In the genomic region with DNA sequence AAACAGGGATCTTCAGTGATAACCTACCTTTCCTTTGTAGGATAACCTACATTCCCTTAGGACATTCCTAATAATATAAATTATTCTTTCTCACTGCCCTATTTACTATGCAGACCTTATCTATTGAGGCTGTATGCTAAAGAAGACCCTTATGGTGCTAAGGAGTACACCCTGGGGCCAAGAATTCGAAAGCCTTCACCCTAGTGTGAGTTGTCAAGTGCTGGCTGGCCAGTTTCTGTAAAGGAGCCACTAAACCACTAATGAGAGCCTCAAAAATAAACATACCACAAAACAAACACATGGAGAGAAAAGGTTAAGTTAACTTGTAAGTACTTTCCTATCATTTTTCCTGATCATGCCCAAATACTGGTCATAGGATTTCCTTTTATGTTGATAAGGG, we compare ENCODE assay signal across 24 cellular contexts.
"Had no signal": no experiment of that assay in that cellular context is flagged by ENCODE, and none has a peak within 500 bp of the region (broad histone marks: within the 10 kb centered on the region; RNA-seq: fewer than 3 reads in every experiment).

No MANE protein-coding gene starts in this region.

- DNase-seq: colonic mucosa; effector CD8-positive, alpha-beta T cell; erythroblast; hypothalamus; immature natural killer cell; mucosa of descending colon; naive B cell; pancreas; right lobe of liver; small intestine; stimulated activated CD4-positive, alpha-beta T cell treated with anti-CD3 and anti-CD28 coated beads, Interleukin-15, amount 100 ng/mL, for 24 hours; stimulated activated CD4-positive, alpha-beta T cell treated with anti-CD3 and anti-CD28 coated beads, Interleukin-2, amount 100 ng/mL, for 48 hours; stimulated activated naive B cell treated with anti-CD40 and anti-IgM and Interleukin-4, amounts not matched to agents 10 μg/mL and 1 μg/mL and 100 μg/mL, for 72 hours; stimulated activated naive CD8-positive, alpha-beta T cell treated with anti-CD3 and anti-CD28 coated beads, Interleukin-15, amount 100 ng/mL, for 72 hours; transverse colon had no signal

- H3K27me3 ChIP-seq: colonic mucosa, neutrophil, pancreas, right lobe of liver, suprapubic skin, transverse colon had no signal

- H3K36me3 Mint-ChIP-seq: immature natural killer cell; memory B cell; mesothelial cell of epicardium; naive B cell; natural killer cell treated with Interleukin-12 subunit alpha and Interleukin-12 subunit beta and Interleukin-15 and Interleukin-18, amount 100 ng/mL, for 72 hours; stimulated activated naive B cell treated with anti-CD40 and anti-IgM and Interleukin-4, amounts not matched to agents 10 μg/mL and 1 μg/mL and 100 μg/mL, for 72 hours had no signal

- H3K36me3 ChIP-seq: colonic mucosa, neutrophil, pancreas, right lobe of liver, suprapubic skin, transverse colon had no signal

- H3K4me1 ChIP-seq: colonic mucosa, pancreas, right lobe of liver, suprapubic skin, transverse colon had no signal

- H3K9me3 Mint-ChIP-seq: dendritic cell treated with granulocyte-macrophage colony-stimulating factor and Interleukin-4, amounts not matched to agents 40 ng/mL and 50 ng/mL, for 4 days; immature natural killer cell; natural killer cell treated with Interleukin-12 subunit alpha and Interleukin-12 subunit beta and Interleukin-15 and Interleukin-18, amount 100 ng/mL, for 72 hours; neural crest cell; stimulated activated naive CD8-positive, alpha-beta T cell treated with anti-CD3 and anti-CD28 coated beads, Interleukin-15, amount 100 ng/mL, for 72 hours had no signal

- ATAC-seq: mucosa of descending colon; natural killer cell treated with Interleukin-12 subunit alpha and Interleukin-12 subunit beta and Interleukin-15 and Interleukin-18, amount 100 ng/mL, for 72 hours; pancreas; right lobe of liver; stimulated activated naive B cell treated with anti-CD40 and anti-IgM and Interleukin-4, amounts not matched to agents 10 μg/mL and 1 μg/mL and 100 μg/mL, for 72 hours; stimulated activated naive CD8-positive, alpha-beta T cell treated with anti-CD3 and anti-CD28 coated beads, Interleukin-15, amount 100 ng/mL, for 72 hours had no signal

- H3K4me3 Mint-ChIP-seq: dendritic cell treated with granulocyte-macrophage colony-stimulating factor and Interleukin-4, amounts not matched to agents 40 ng/mL and 50 ng/mL, for 4 days; immature natural killer cell; memory B cell; mesothelial cell of epicardium; naive B cell; natural killer cell treated with Interleukin-12 subunit alpha and Interleukin-12 subunit beta and Interleukin-15 and Interleukin-18, amount 100 ng/mL, for 72 hours; neural crest cell; stimulated activated naive B cell treated with anti-CD40 and anti-IgM and Interleukin-4, amounts not matched to agents 10 μg/mL and 1 μg/mL and 100 μg/mL, for 72 hours; stimulated activated naive CD8-positive, alpha-beta T cell treated with anti-CD3 and anti-CD28 coated beads, Interleukin-15, amount 100 ng/mL, for 72 hours had no signal

- H3K27me3 Mint-ChIP-seq: memory B cell; natural killer cell treated with Interleukin-12 subunit alpha and Interleukin-12 subunit beta and Interleukin-15 and Interleukin-18, amount 100 ng/mL, for 72 hours; stimulated activated naive CD8-positive, alpha-beta T cell treated with anti-CD3 and anti-CD28 coated beads, Interleukin-15, amount 100 ng/mL, for 72 hours had no signal

- H3K9me3 ChIP-seq: colonic mucosa, mucosa of descending colon, neutrophil, pancreas, right lobe of liver, suprapubic skin, transverse colon had no signal

- H3K4me3 ChIP-seq: colonic mucosa, lung, mucosa of descending colon, pancreas, right lobe of liver, suprapubic skin, transverse colon had no signal

- H3K4me1 Mint-ChIP-seq: immature natural killer cell; memory B cell; naive B cell; neural crest cell; stimulated activated naive B cell treated with anti-CD40 and anti-IgM and Interleukin-4, amounts not matched to agents 10 μg/mL and 1 μg/mL and 100 μg/mL, for 72 hours; stimulated activated naive CD8-positive, alpha-beta T cell treated with anti-CD3 and anti-CD28 coated beads, Interleukin-15, amount 100 ng/mL, for 72 hours had no signal

- H3K27ac ChIP-seq: colonic mucosa, neutrophil, pancreas, right lobe of liver, suprapubic skin, transverse colon had no signal

- H3K27ac Mint-ChIP-seq: dendritic cell treated with granulocyte-macrophage colony-stimulating factor and Interleukin-4, amounts not matched to agents 40 ng/mL and 50 ng/mL, for 4 days; immature natural killer cell; memory B cell; mesothelial cell of epicardium; naive B cell; natural killer cell treated with Interleukin-12 subunit alpha and Interleukin-12 subunit beta and Interleukin-15 and Interleukin-18, amount 100 ng/mL, for 72 hours; progenitor cell of endocrine pancreas; stimulated activated naive B cell treated with anti-CD40 and anti-IgM and Interleukin-4, amounts not matched to agents 10 μg/mL and 1 μg/mL and 100 μg/mL, for 72 hours; stimulated activated naive CD8-positive, alpha-beta T cell treated with anti-CD3 and anti-CD28 coated beads, Interleukin-15, amount 100 ng/mL, for 72 hours had no signal
